ENCODE assay signal across 1 cellular context in the genomic region with DNA sequence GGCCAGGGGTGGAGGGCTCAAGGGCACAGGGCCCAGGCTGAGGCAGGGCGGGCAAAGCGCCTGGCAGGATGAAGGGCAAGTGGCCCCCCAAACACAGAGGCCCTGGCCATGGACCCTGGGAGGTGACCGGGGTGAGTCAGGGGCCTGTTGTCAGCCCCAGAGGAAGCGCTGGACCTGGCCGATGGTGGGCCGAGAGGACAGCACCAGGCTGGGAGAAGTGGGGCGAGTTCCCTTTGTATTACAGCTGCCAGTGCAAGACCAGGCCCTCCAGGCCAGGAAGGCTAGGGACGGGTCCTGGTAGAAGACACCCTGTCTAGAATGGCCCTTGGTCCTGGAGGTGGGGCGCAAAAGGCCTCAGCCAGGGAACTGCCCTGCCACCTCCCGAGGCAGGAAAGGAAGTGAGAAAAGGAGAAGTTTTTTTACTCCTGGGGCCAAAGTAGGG.
A peak's percentile ranks its signal among the peaks of the same experiment; 100 is the strongest.
TF ChIP-seq lines count a peak whose summit lies in the region.

No MANE protein-coding gene starts in this region.

TF ChIP-seq in K562, 482 proteins besides CTCF, POLR2A, EP300 and RAD21:
- TF ChIP-seq SPI1 (IDR thresholded peaks at IDR 0.05; ENCODE audit: borderline replicate concordance, low read depth, low read length) (peak; percentile 21; the same call in 1 of the 2 replicates), ZNF586 (CRISPR knock-in tag; conservative IDR thresholded peaks at IDR 0.05) (no peak), POLR2G (IDR thresholded peaks at IDR 0.05; ENCODE audit: low read depth, low read length) (peak; percentile 36; the same call in 1 of the 2 replicates)
TF ChIP-seq in K562: peak in this region for 2.
